ENCODE assay signal across 10 cellular contexts in the genomic region with DNA sequence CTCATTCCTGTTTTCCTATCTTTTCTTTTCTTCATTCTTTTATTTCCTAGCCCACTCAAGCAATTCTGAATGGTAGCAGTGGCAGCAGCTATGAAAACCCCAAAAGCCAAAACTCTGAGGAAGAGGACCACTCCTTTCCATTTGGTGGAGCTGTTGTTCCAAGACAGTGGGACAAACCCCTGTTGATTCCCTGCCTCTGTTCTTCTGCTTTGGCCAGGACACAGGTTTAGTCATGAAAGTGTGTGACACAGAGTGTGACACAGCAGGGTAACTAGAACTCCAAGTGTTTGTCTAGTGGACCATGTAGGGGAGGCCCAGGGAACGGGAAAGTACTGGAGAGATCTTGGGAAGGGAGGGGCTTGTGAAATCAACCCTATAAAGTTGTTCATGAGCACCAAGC.
DNase-seq lines count a peak whose midpoint lies in the region; TF ChIP-seq lines count a peak whose summit lies in the region.
"Had no signal": no experiment of that assay in that cellular context is flagged by ENCODE, and none has a peak within 500 bp of the region (broad histone marks: within the 10 kb centered on the region; RNA-seq: fewer than 3 reads in every experiment).

No MANE protein-coding gene starts in this region.

- H3K36me3 ChIP-seq in esophagus muscularis mucosa: no peaks in the 10 kb centered on the region
- no peaks in the 10 kb centered on the region for H3K36me3 ChIP-seq in Peyer's patch

- intact Hi-C loops in esophagus muscularis mucosa (cut with DNase I): no loop called here

- DNase-seq in DMS53 (lab: John Stamatoyannopoulos, UW): peak; percentile 81
- peak; percentile 54 for DNase-seq in RKO (ENCODE audit: low spot score)
- peak; percentile 91 for DNase-seq in kidney tubule cell (ENCODE audit: low spot score)
- no peak for DNase-seq in GM19240 (ENCODE audit: insufficient read length, low spot score)
- no peak for DNase-seq in esophagus muscularis mucosa (ENCODE audit: extremely low spot score)
- DNase-seq in Peyer's patch: no peak
- no peak for DNase-seq in effector CD8-positive, alpha-beta T cell (lab: John Stamatoyannopoulos, UW)
- DNase-seq: effector memory CD4-positive, alpha-beta T cell had no signal

- TF ChIP-seq CTCF in LNCAP (IDR thresholded peaks at IDR 0.05) (0 out of 2 replicates have a peak, but pooled peaks have one; percentile 12), esophagus muscularis mucosa (IDR thresholded peaks at IDR 0.05) (no peak), Peyer's patch (IDR thresholded peaks at IDR 0.05) (no peak)

- no peak for TF ChIP-seq EP300 in esophagus muscularis mucosa (IDR thresholded peaks at IDR 0.05)

- no peak overlapping the region for H3K27ac ChIP-seq in esophagus muscularis mucosa (replicated peaks in 1 of 4)
- no peak overlapping the region for H3K27ac ChIP-seq in Peyer's patch
- H3K27ac ChIP-seq: PC-9 had no signal

- WGBS in esophagus muscularis mucosa: 8% methylated on average over 1 of the region's 1 CpG

- peaks cover 0 to 4% (median 0%) of the 10 kb centered on the region in 4 donors for H3K27me3 ChIP-seq in esophagus muscularis mucosa
- no peaks in the 10 kb centered on the region for H3K27me3 ChIP-seq in Peyer's patch

- no peaks in the 10 kb centered on the region for H3K9me3 ChIP-seq in esophagus muscularis mucosa
- H3K9me3 ChIP-seq in Peyer's patch: no peaks in the 10 kb centered on the region

- no peak overlapping the region for H3K4me3 ChIP-seq in esophagus muscularis mucosa
- H3K4me3 ChIP-seq in Peyer's patch: no peak overlapping the region
- H3K4me3 ChIP-seq: PC-9 had no signal

- TF ChIP-seq POLR2A in esophagus muscularis mucosa (IDR thresholded peaks at IDR 0.05; ENCODE audit: low read depth) (no peak), Peyer's patch (IDR thresholded peaks at IDR 0.05) (no peak)

- H3K4me1 ChIP-seq in esophagus muscularis mucosa: no peaks in the 10 kb centered on the region
- no peaks in the 10 kb centered on the region for H3K4me1 ChIP-seq in Peyer's patch

Comparison
In these comparisons a context has a peak if more than half of its experiments do, and no peak if none do; other contexts are left out.
1. DNase-seq: peak in DMS53 (single experiment), RKO (single experiment) and kidney tubule cell (single experiment); none in GM19240 (single experiment), esophagus muscularis mucosa (single experiment), Peyer's patch (0 of 3) and effector CD8-positive, alpha-beta T cell (single experiment).